ENCODE assay signal across 8 cellular contexts in genomic region chr7:92134271-92135099, GRCh38. TPM values are rescaled to one million over a fixed set of nuclear protein-coding genes. Genes with fewer than 3 reads are reported as not detected.
DNase-seq lines count a peak whose midpoint lies in the region; ATAC-seq, FAIRE-seq and TF ChIP-seq lines count a peak whose summit lies in the region.

Gene CYP51A1, minus strand, starts transcription at chr7:92134477. Its CDS starts 113 bp downstream, at chr7:92134364.

- H3K4me3 ChIP-seq in GM06990 (replicated peaks; ENCODE audit: low read depth, low read length) (peak within 1 kb of the TSS; percentile 96), NB4 (ENCODE audit: low read depth, low read length) (peak within 1 kb of the TSS; percentile 80), neuronal stem cell (ENCODE audit: low read length in 2 of 2) (peak within 1 kb of the TSS; percentile 69 to 99), subcutaneous abdominal adipose tissue (ENCODE audit: low read depth in 1 of 5, low read length in 5 of 5) (peak within 1 kb of the TSS; percentile 89 to 91 (median 91))

- no peak for FAIRE-seq in frontal cortex (lab: Jason Lieb, UNC)

- H3K4me3 Mint-ChIP-seq in activated naive CD4-positive, alpha-beta T cell treated with anti-CD3 and anti-CD28 coated beads for 36 hours = peak within 1 kb of the TSS; percentile 96

- peak within 1 kb of the TSS; percentile 98 for H2BK5ac ChIP-seq in neuronal stem cell (ENCODE audit: low read length)

- peak within 1 kb of the TSS; percentile 99 for H3K4ac ChIP-seq in neuronal stem cell (ENCODE audit: low read length)

- H3K4me1 Mint-ChIP-seq in activated naive CD4-positive, alpha-beta T cell treated with anti-CD3 and anti-CD28 coated beads for 36 hours (ENCODE audit: low read depth) = peaks cover 36% of the 10 kb centered on the region

- H3K27ac ChIP-seq in neuronal stem cell (replicated peaks; ENCODE audit: low read length) (peak within 1 kb of the TSS; percentile 94), subcutaneous abdominal adipose tissue (ENCODE audit: low read depth, low read length) (peak within 1 kb of the TSS; percentile 95)

- H3K9ac ChIP-seq in neuronal stem cell (ENCODE audit: low read depth, low read length, poor library complexity) (peak within 1 kb of the TSS; percentile 99), subcutaneous abdominal adipose tissue (ENCODE audit: low read length in 5 of 5) (peak within 1 kb of the TSS; percentile 81 to 89 (median 86))

- H3K27me3 Mint-ChIP-seq in activated naive CD4-positive, alpha-beta T cell treated with anti-CD3 and anti-CD28 coated beads for 36 hours (ENCODE audit: low read depth) = no peaks in the 10 kb centered on the region

- H2BK15ac ChIP-seq in neuronal stem cell (ENCODE audit: low read length) = peak within 1 kb of the TSS; percentile 75

- intact Hi-C loops in activated naive CD4-positive, alpha-beta T cell treated with anti-CD3 and anti-CD28 coated beads for 36 hours (cut with micrococcal nuclease) = loop anchor here (1.0 to 10.0 kb wide), 13 partner anchors 45 to 1788 kb away; partner anchors contain the start of genes AKAP9, ANKIB1, CDK6 and GATAD1

- H3K4me1 ChIP-seq in neuronal stem cell (ENCODE audit: control insufficient read depth in 2 of 2, insufficient read depth in 1 of 2, low read depth in 1 of 2, low read length in 2 of 2) = peaks cover 1 to 2% of the 10 kb centered on the region in 2 donors
- peaks cover 0 to 28% (median 16%) of the 10 kb centered on the region in 5 donors for H3K4me1 ChIP-seq in subcutaneous abdominal adipose tissue (ENCODE audit: control insufficient read depth in 5 of 5, insufficient read depth in 5 of 5, low read length in 5 of 5)

- H2BK120ac ChIP-seq in neuronal stem cell (ENCODE audit: low read depth, low read length) = peak within 1 kb of the TSS; percentile 96

- peaks cover 6% of the 10 kb centered on the region for H3K79me1 ChIP-seq in neuronal stem cell (ENCODE audit: low read depth, low read length)

- peak within 1 kb of the TSS; percentile 58 for H2BK12ac ChIP-seq in neuronal stem cell (ENCODE audit: low read length)

- no CpG with 5 or more reads among the region's 74 CpGs for WGBS in neuronal stem cell (ENCODE audit: extremely low coverage in 2 of 2, insufficient read length in 2 of 2, insufficient replicate concordance in 1 of 2), 2 donors

- H4K8ac ChIP-seq in neuronal stem cell (ENCODE audit: low read depth, low read length) = peak within 1 kb of the TSS; percentile 82

- H3K14ac ChIP-seq in neuronal stem cell (ENCODE audit: low read length) = peak within 1 kb of the TSS; percentile 99

- peak within 1 kb of the TSS; percentile 99 for H2AK5ac ChIP-seq in neuronal stem cell (ENCODE audit: low read depth, low read length)

- H3K27me3 ChIP-seq in GM06990 (replicated peaks; ENCODE audit: control insufficient read depth, insufficient read depth, low read length) (no peaks in the 10 kb centered on the region), neuronal stem cell (ENCODE audit: control insufficient read depth in 3 of 3, insufficient read depth in 3 of 3, low read depth in 1 of 3, low read length in 3 of 3) (no peaks in the 10 kb centered on the region), subcutaneous abdominal adipose tissue (ENCODE audit: control insufficient read depth in 5 of 5, insufficient read depth in 4 of 5, low read length in 5 of 5) (no peaks in the 10 kb centered on the region)

- H3K4me2 ChIP-seq in neuronal stem cell (ENCODE audit: insufficient read depth, low read length, poor library complexity, severe bottlenecking) = peak within 1 kb of the TSS; percentile 67

- H3K9me3 ChIP-seq in neuronal stem cell (replicated peaks in 1 of 2; ENCODE audit: control insufficient read depth in 2 of 2, insufficient read depth in 1 of 2, low read depth in 1 of 2, low read length in 2 of 2) = peaks cover 1 to 3% of the 10 kb centered on the region in 2 donors
- no peaks in the 10 kb centered on the region for H3K9me3 ChIP-seq in subcutaneous abdominal adipose tissue (ENCODE audit: control insufficient read depth in 5 of 5, low read length in 5 of 5)

- peak within 1 kb of the TSS; percentile 100 for H3K18ac ChIP-seq in neuronal stem cell (ENCODE audit: low read length)

- H2AFZ ChIP-seq in neuronal stem cell (ENCODE audit: low read length) = peak within 1 kb of the TSS; percentile 99

- H3K23ac ChIP-seq in neuronal stem cell (ENCODE audit: low read depth, low read length, poor library complexity) = peak within 1 kb of the TSS; percentile 92

- peak within 1 kb of the TSS; percentile 85 for H4K91ac ChIP-seq in neuronal stem cell (ENCODE audit: low read depth, low read length, poor library complexity)

- peak within 1 kb of the TSS; percentile 99 for H3K27ac Mint-ChIP-seq in activated naive CD4-positive, alpha-beta T cell treated with anti-CD3 and anti-CD28 coated beads for 36 hours

- H3K9me3 Mint-ChIP-seq in activated naive CD4-positive, alpha-beta T cell treated with anti-CD3 and anti-CD28 coated beads for 36 hours = no peaks in the 10 kb centered on the region

- no peaks in the 10 kb centered on the region; the same call in 1 of the 2 replicates for H3K36me3 ChIP-seq in GM06990 (ENCODE audit: control insufficient read depth, insufficient read depth, low read length)
- peaks cover 5 to 27% of the 10 kb centered on the region in 2 donors for H3K36me3 ChIP-seq in neuronal stem cell (replicated peaks in 1 of 2; ENCODE audit: control insufficient read depth in 2 of 2, insufficient read depth in 2 of 2, low read length in 2 of 2)
- H3K36me3 ChIP-seq in subcutaneous abdominal adipose tissue (ENCODE audit: control insufficient read depth in 5 of 5, insufficient read depth in 5 of 5, low read length in 5 of 5) = peaks cover 0 to 4% (median 2%) of the 10 kb centered on the region in 5 donors

- no peak for TF ChIP-seq POLR2A in NB4 (IDR thresholded peaks at IDR 0.05; ENCODE audit: extremely low read depth, insufficient read length)

- peak; percentile 15 for TF ChIP-seq CTCF in GM06990 (IDR thresholded peaks at IDR 0.05; ENCODE audit: insufficient read depth, low read length, poor library complexity, severe bottlenecking)
- no peak for TF ChIP-seq CTCF in NB4 (IDR thresholded peaks at IDR 0.05; ENCODE audit: low read depth, low read length)

- peak; percentile 87 for ATAC-seq in HG02571 (IDR thresholded peaks at IDR 0.05; ENCODE audit: unreplicated experiment)

- DNase-seq in GM06990 (ENCODE audit: extremely low read depth, insufficient read length) = peak; percentile 96
- peak; percentile 93 for DNase-seq in NB4 (ENCODE audit: low read depth)
- DNase-seq in SK-N-DZ (ENCODE audit: low spot score) = peak; percentile 92
- peak; percentile 93 for DNase-seq in activated naive CD4-positive, alpha-beta T cell treated with anti-CD3 and anti-CD28 coated beads for 36 hours
- peak; percentile 90 for DNase-seq in frontal cortex (ENCODE audit: low spot score in 2 of 2)
- peak; percentile 91 for DNase-seq in neuronal stem cell (ENCODE audit: low spot score)

- CTCF ChIA-PET in activated naive CD4-positive, alpha-beta T cell treated with anti-CD3 and anti-CD28 coated beads for 36 hours (lab: Charles Lee) = interaction anchor here (0.6 to 2.5 kb wide), 3 partner anchors 10 to 290 kb away, joined by 3 to 9 read pairs (median 3); no protein-coding TSS in a partner anchor

- peaks cover 23% of the 10 kb centered on the region for H3K36me3 Mint-ChIP-seq in activated naive CD4-positive, alpha-beta T cell treated with anti-CD3 and anti-CD28 coated beads for 36 hours (ENCODE audit: low read depth)

RNA-seq across cellular contexts. Expression of gene CYP51A1, which starts in this region (rescaled TPM):
- 113 and 128 TPM in 2 replicates for polyA plus RNA-seq in SK-N-DZ (2014; cell fraction: cytosol; rRNA removed)
- polyA plus RNA-seq in SK-N-DZ (2014; cell fraction: nucleus; rRNA removed) = 18.8 and 22.5 TPM in 2 replicates
- total RNA-seq in activated naive CD4-positive, alpha-beta T cell treated with anti-CD3 and anti-CD28 coated beads for 36 hours = 10 to 100 TPM; 52.8 to 55.5 TPM
- 516 TPM for total RNA-seq in frontal cortex
- 79.2 TPM for polyA plus RNA-seq in neuronal stem cell (2013, experiment 1 of 2)
- polyA plus RNA-seq in neuronal stem cell (2013, experiment 2 of 2) = 83.0 TPM

Comparison
In these comparisons a context has a peak if more than half of its experiments do, and no peak if none do; other contexts are left out.
1. Peak in every context shown above with its lines: DNase-seq, ATAC-seq, H3K4me3 ChIP-seq and H3K27ac ChIP-seq.